In genomic region chr1:53218201-53218600, GRCh38 we compare ENCODE assay signal across 16 cellular contexts. TPM values are rescaled to one million over a fixed set of nuclear protein-coding genes. Genes with fewer than 3 reads are reported as not detected.
DNase-seq lines count a peak whose midpoint lies in the region; ATAC-seq and TF ChIP-seq lines count a peak whose summit lies in the region.
"Had no signal": no experiment of that assay in that cellular context is flagged by ENCODE, and none has a peak within 500 bp of the region (broad histone marks: within the 10 kb centered on the region; RNA-seq: fewer than 3 reads in every experiment).

No MANE protein-coding gene starts in this region.

- H3K4me3 Mint-ChIP-seq in activated naive CD8-positive, alpha-beta T cell: peak overlapping the region; percentile 52
- no peak overlapping the region for H3K4me3 Mint-ChIP-seq in activated naive CD8-positive, alpha-beta T cell treated with anti-CD3 and anti-CD28 coated beads for 36 hours
- H3K4me3 Mint-ChIP-seq in activated naive CD8-positive, alpha-beta T cell treated with anti-CD3 and anti-CD28 coated beads, Interleukin-2, amount 50 U/mL, for 24 hours: peak overlapping the region; percentile 29
- peak overlapping the region in 2 of 10 donors; percentile 19 to 33 for H3K4me3 Mint-ChIP-seq in naive thymus-derived CD8-positive, alpha-beta T cell
- H3K4me3 Mint-ChIP-seq: CD8-positive, alpha-beta T cell had no signal

- H3K27ac Mint-ChIP-seq in activated naive CD8-positive, alpha-beta T cell: peak overlapping the region; percentile 96
- H3K27ac Mint-ChIP-seq in activated naive CD8-positive, alpha-beta T cell treated with anti-CD3 and anti-CD28 coated beads for 36 hours: no peak overlapping the region
- H3K27ac Mint-ChIP-seq in activated naive CD8-positive, alpha-beta T cell treated with anti-CD3 and anti-CD28 coated beads, Interleukin-2, amount 50 U/mL, for 24 hours: peak overlapping the region; percentile 43
- H3K27ac Mint-ChIP-seq in naive thymus-derived CD8-positive, alpha-beta T cell: peak overlapping the region; percentile 25 to 99 (median 74)
- H3K27ac Mint-ChIP-seq: B cell; CD8-positive, alpha-beta T cell had no signal

- no peaks in the 10 kb centered on the region for H3K36me3 Mint-ChIP-seq in activated naive CD8-positive, alpha-beta T cell
- peaks cover 7% of the 10 kb centered on the region for H3K36me3 Mint-ChIP-seq in activated naive CD8-positive, alpha-beta T cell treated with anti-CD3 and anti-CD28 coated beads for 36 hours
- H3K36me3 Mint-ChIP-seq in activated naive CD8-positive, alpha-beta T cell treated with anti-CD3 and anti-CD28 coated beads, Interleukin-2, amount 50 U/mL, for 24 hours (ENCODE audit: low read depth): peaks cover 22% of the 10 kb centered on the region
- peaks cover 0 to 38% (median 8%) of the 10 kb centered on the region in 3 donors for H3K36me3 Mint-ChIP-seq in naive thymus-derived CD8-positive, alpha-beta T cell

- H3K9me3 ChIP-seq in esophagus muscularis mucosa: no peaks in the 10 kb centered on the region

- no peaks in the 10 kb centered on the region for H3K27me3 ChIP-seq in esophagus muscularis mucosa

- POLR2A ChIA-PET in naive thymus-derived CD8-positive, alpha-beta T cell (lab: Charles Lee): interaction anchor here (4.7 kb wide), 1 partner anchor 20 kb away, joined by 28 read pairs; the partner anchor contains the start of gene MAGOH

- H3K27me3 Mint-ChIP-seq in activated naive CD8-positive, alpha-beta T cell: no peaks in the 10 kb centered on the region
- H3K27me3 Mint-ChIP-seq in activated naive CD8-positive, alpha-beta T cell treated with anti-CD3 and anti-CD28 coated beads for 36 hours: no peaks in the 10 kb centered on the region
- H3K27me3 Mint-ChIP-seq in activated naive CD8-positive, alpha-beta T cell treated with anti-CD3 and anti-CD28 coated beads, Interleukin-2, amount 50 U/mL, for 24 hours: no peaks in the 10 kb centered on the region
- no peaks in the 10 kb centered on the region for H3K27me3 Mint-ChIP-seq in naive thymus-derived CD8-positive, alpha-beta T cell
- H3K27me3 Mint-ChIP-seq: B cell had no signal

- no peak overlapping the region for H3K4me3 ChIP-seq in esophagus muscularis mucosa

- H3K9me3 Mint-ChIP-seq in activated naive CD8-positive, alpha-beta T cell (ENCODE audit: low read depth): no peaks in the 10 kb centered on the region
- no peaks in the 10 kb centered on the region for H3K9me3 Mint-ChIP-seq in activated naive CD8-positive, alpha-beta T cell treated with anti-CD3 and anti-CD28 coated beads for 36 hours
- no peaks in the 10 kb centered on the region for H3K9me3 Mint-ChIP-seq in activated naive CD8-positive, alpha-beta T cell treated with anti-CD3 and anti-CD28 coated beads, Interleukin-2, amount 50 U/mL, for 24 hours
- no peaks in the 10 kb centered on the region for H3K9me3 Mint-ChIP-seq in naive thymus-derived CD8-positive, alpha-beta T cell
- H3K9me3 Mint-ChIP-seq: CD8-positive, alpha-beta T cell had no signal

- H3K27ac ChIP-seq in esophagus muscularis mucosa (replicated peaks in 1 of 4): no peak overlapping the region

- TF ChIP-seq CTCF in esophagus muscularis mucosa (IDR thresholded peaks at IDR 0.05): no peak

- no peak for DNase-seq in activated naive CD8-positive, alpha-beta T cell treated with anti-CD3 and anti-CD28 coated beads for 36 hours
- no peak for DNase-seq in activated naive CD8-positive, alpha-beta T cell treated with anti-CD3 and anti-CD28 coated beads, Interleukin-2, amount 50 U/mL, for 24 hours
- no peak for DNase-seq in naive thymus-derived CD8-positive, alpha-beta T cell
- DNase-seq in esophagus muscularis mucosa (ENCODE audit: extremely low spot score) (no peak), NCI-H2171 (lab: John Stamatoyannopoulos, UW) (no peak)
- DNase-seq: ACHN; CD8-positive, alpha-beta T cell; DMS 273 treated with DMSO at 0.1 percent for 48 hours; KG1; NCI-H1092; NCI-H1694 treated with DMSO at 0.1 percent for 48 hours; NCI-H446; PC-3 had no signal

- WGBS in esophagus muscularis mucosa: 86% methylated on average over 7 of the region's 7 CpGs

- H3K4me1 ChIP-seq in esophagus muscularis mucosa: peaks cover 15 to 28% (median 19%) of the 10 kb centered on the region in 4 donors

- TF ChIP-seq POLR2A in esophagus muscularis mucosa (IDR thresholded peaks at IDR 0.05; ENCODE audit: low read depth): no peak

- TF ChIP-seq EP300 in esophagus muscularis mucosa (IDR thresholded peaks at IDR 0.05): no peak

- ATAC-seq in activated naive CD8-positive, alpha-beta T cell treated with anti-CD3 and anti-CD28 coated beads, Interleukin-2, amount 50 U/mL, for 24 hours: no peak
- ATAC-seq in naive thymus-derived CD8-positive, alpha-beta T cell: no peak
- no peak for ATAC-seq in HG02798 (IDR thresholded peaks at IDR 0.05; ENCODE audit: poor library complexity, unreplicated experiment)
- ATAC-seq: CD8-positive, alpha-beta T cell; PC-3 had no signal

- H3K36me3 ChIP-seq in esophagus muscularis mucosa: peaks cover 22 to 56% (median 51%) of the 10 kb centered on the region in 4 donors

- H3K4me1 Mint-ChIP-seq in activated naive CD8-positive, alpha-beta T cell (ENCODE audit: low read depth): peaks cover 15% of the 10 kb centered on the region
- peaks cover 23% of the 10 kb centered on the region for H3K4me1 Mint-ChIP-seq in activated naive CD8-positive, alpha-beta T cell treated with anti-CD3 and anti-CD28 coated beads for 36 hours
- peaks cover 28% of the 10 kb centered on the region for H3K4me1 Mint-ChIP-seq in activated naive CD8-positive, alpha-beta T cell treated with anti-CD3 and anti-CD28 coated beads, Interleukin-2, amount 50 U/mL, for 24 hours
- H3K4me1 Mint-ChIP-seq in naive thymus-derived CD8-positive, alpha-beta T cell: peaks cover 10 to 30% (median 26%) of the 10 kb centered on the region in 4 donors

- intact Hi-C loops in esophagus muscularis mucosa (cut with DNase I): no loop called here

RNA-seq across cellular contexts. Expression of gene CZIB, which starts 2.2 kb away (rescaled TPM):
- total RNA-seq in activated naive CD8-positive, alpha-beta T cell treated with anti-CD3 and anti-CD28 coated beads for 36 hours: 10 to 100 TPM; 43.4 to 44.8 TPM
- total RNA-seq in naive thymus-derived CD8-positive, alpha-beta T cell: 10 to 100 TPM; 89.9 to 95.6 TPM
- 10 to 100 TPM; 61.2 to 66.5 (median 62.6) TPM for polyA plus RNA-seq in naive thymus-derived CD8-positive, alpha-beta T cell
- total RNA-seq in esophagus muscularis mucosa: 10 to 100 TPM; 56.5 to 72.5 (median 69.5) TPM

RNA-seq across cellular contexts. Expression of gene MAGOH, which starts 20.1 kb away (rescaled TPM):
- 100 to 1,000 TPM; 114 to 118 TPM for total RNA-seq in activated naive CD8-positive, alpha-beta T cell treated with anti-CD3 and anti-CD28 coated beads for 36 hours
- total RNA-seq in naive thymus-derived CD8-positive, alpha-beta T cell: 10 to 100 TPM; 54.1 to 61.1 TPM
- polyA plus RNA-seq in naive thymus-derived CD8-positive, alpha-beta T cell: 100 to 1,000 TPM in 2 of 3 donors, 10 to 100 TPM in 1; 99.7 to 116 (median 114) TPM
- 10 to 100 TPM; 28.2 to 37.6 (median 32.7) TPM for total RNA-seq in esophagus muscularis mucosa

RNA-seq across cellular contexts. Expression of gene CPT2, which starts 21.6 kb away (rescaled TPM):
- 10 to 100 TPM; 21.6 to 24.6 TPM for total RNA-seq in activated naive CD8-positive, alpha-beta T cell treated with anti-CD3 and anti-CD28 coated beads for 36 hours
- 10 to 100 TPM; 23.1 to 24.2 TPM for total RNA-seq in naive thymus-derived CD8-positive, alpha-beta T cell
- 10 to 100 TPM; 15.2 to 23.8 (median 19.1) TPM for polyA plus RNA-seq in naive thymus-derived CD8-positive, alpha-beta T cell
- 10 to 100 TPM; 11.4 to 19.1 (median 16.0) TPM for total RNA-seq in esophagus muscularis mucosa
